33 cellular contexts compared by ENCODE assay signal in genomic region chr14:29990993-29991392, GRCh38.
DNase-seq lines count a peak whose midpoint lies in the region; ATAC-seq, FAIRE-seq and TF ChIP-seq lines count a peak whose summit lies in the region.
"Had no signal": no experiment of that assay in that cellular context is flagged by ENCODE, and none has a peak within 500 bp of the region (broad histone marks: within the 10 kb centered on the region; RNA-seq: fewer than 3 reads in every experiment).

No MANE protein-coding gene starts in this region.

- no peak overlapping the region for H3K4ac ChIP-seq in IMR-90 (ENCODE audit: low read depth, low read length)

- ATAC-seq in HepG2 = no peak
- ATAC-seq in right lobe of liver = no peak
- no peak for ATAC-seq in A549
- ATAC-seq in IMR-90 (ENCODE audit: low read depth) = no peak
- ATAC-seq in K562 = no peak
- ATAC-seq in GM21619 (IDR thresholded peaks at IDR 0.05; ENCODE audit: unreplicated experiment) = no peak
- ATAC-seq: CD8-positive, alpha-beta T cell had no signal

- POLR2A ChIA-PET in HepG2 (lab: Yijun Ruan, JAX) = no interaction called here
- POLR2A ChIA-PET in A549 (lab: Yijun Ruan, JAX) = no interaction called here
- POLR2A ChIA-PET in IMR-90 (lab: Charles Lee; ENCODE audit: unreplicated experiment) = no interaction called here
- POLR2A ChIA-PET in K562 (lab: Yijun Ruan, JAX) = no interaction called here

- H3K4me3 ChIP-seq in HepG2 (replicated peaks in 1 of 3; ENCODE audit: insufficient read depth in 1 of 3, low read depth in 2 of 3, low read length in 3 of 3) (no peak overlapping the region), right lobe of liver (no peak overlapping the region), A549 (no peak overlapping the region), IMR-90 (ENCODE audit: insufficient read depth, low read depth, low read length) (no peak overlapping the region), K562 (no peak overlapping the region)
- H3K4me3 ChIP-seq: BLaER1; BLaER1 treated with 17β-estradiol and CSF1 and Interleukin-3, amounts not matched to agents 10 nM and 100 nM had no signal

- H4K20me1 ChIP-seq in HepG2 (ENCODE audit: insufficient read depth, low read length) (no peaks in the 10 kb centered on the region), IMR-90 (ENCODE audit: insufficient read depth, low read length) (no peaks in the 10 kb centered on the region), K562 (replicated peaks; ENCODE audit: control insufficient read depth, insufficient read depth, low read length) (no peaks in the 10 kb centered on the region)
- H4K20me1 ChIP-seq: BLaER1; BLaER1 treated with 17β-estradiol and CSF1 and Interleukin-3, amounts not matched to agents 10 nM and 100 nM had no signal

- TF ChIP-seq EP300 in HepG2 (IDR thresholded peaks at IDR 0.05; ENCODE audit: low read depth in 2 of 2, low read length in 2 of 2) (no peak), HepG2 (CRISPR knock-in tag; IDR thresholded peaks at IDR 0.05; ENCODE audit: borderline replicate concordance) (no peak), A549 (IDR thresholded peaks at IDR 0.05) (no peak), K562 (IDR thresholded peaks at IDR 0.05; ENCODE audit: low read length) (no peak)

- H3K56ac ChIP-seq in IMR-90 (ENCODE audit: extremely low read depth, insufficient read depth, low read length) = no peak overlapping the region

- BruUV-seq in HepG2 (replicated peaks; lab: Mats Ljungman, UMichigan) (no TSS peak), IMR-90 (replicated peaks; lab: Mats Ljungman, UMichigan) (no TSS peak), K562 (replicated peaks; lab: Mats Ljungman, UMichigan) (no TSS peak)

- dilution Hi-C loops in IMR-90 (cut with HindIII; ENCODE audit: low sequenced_read_pairs, unreplicated experiment) = no loop called here

- H4K8ac ChIP-seq in IMR-90 (ENCODE audit: low read depth in 2 of 2, low read length in 2 of 2) = no peak overlapping the region

- no peak overlapping the region for H3K27ac ChIP-seq in HepG2 (ENCODE audit: extremely low read length, insufficient read depth, low read length)
- H3K27ac ChIP-seq in right lobe of liver = no peak overlapping the region
- no peak overlapping the region for H3K27ac ChIP-seq in A549
- H3K27ac ChIP-seq in IMR-90 (ENCODE audit: insufficient read depth, low read length) = no peak overlapping the region
- no peak overlapping the region for H3K27ac ChIP-seq in K562 (ENCODE audit: extremely low read depth, low read depth, low read length)
- H3K27ac ChIP-seq: 22Rv1; BLaER1; BLaER1 treated with 17β-estradiol and CSF1 and Interleukin-3, amounts not matched to agents 10 nM and 100 nM; C4-2B had no signal

- TF ChIP-seq CTCF in HepG2 (CRISPR knock-in tag; IDR thresholded peaks at IDR 0.05) (no peak), right lobe of liver (IDR thresholded peaks at IDR 0.05) (no peak), A549 (IDR thresholded peaks at IDR 0.05) (no peak), IMR-90 (conservative IDR thresholded peaks at IDR 0.05; ENCODE audit: low read depth, low read length) (no peak), K562 (IDR thresholded peaks at IDR 0.05 in 2 of 3, conservative IDR thresholded peaks at IDR 0.05 in 1 of 3; ENCODE audit: insufficient read depth in 2 of 3, low read depth in 1 of 3, low read length in 3 of 3) (no peak)

- no peaks in the 10 kb centered on the region for H3K4me1 ChIP-seq in HepG2 (ENCODE audit: insufficient read depth, low read length)
- no peaks in the 10 kb centered on the region for H3K4me1 ChIP-seq in right lobe of liver
- H3K4me1 ChIP-seq in A549 = no peaks in the 10 kb centered on the region
- no peaks in the 10 kb centered on the region for H3K4me1 ChIP-seq in IMR-90 (ENCODE audit: control insufficient read depth, insufficient read depth, low read length)
- H3K4me1 ChIP-seq in K562 (replicated peaks in 1 of 2; ENCODE audit: control insufficient read depth in 2 of 2, insufficient read depth in 2 of 2, low read length in 2 of 2) = no peaks in the 10 kb centered on the region
- H3K4me1 ChIP-seq: BE2C; BLaER1; BLaER1 treated with 17β-estradiol and CSF1 and Interleukin-3, amounts not matched to agents 10 nM and 100 nM; Caco-2 had no signal

- H2BK15ac ChIP-seq in IMR-90 (ENCODE audit: low read depth, low read length) = no peak overlapping the region

- no peak overlapping the region for H2AK9ac ChIP-seq in IMR-90 (replicated peaks; ENCODE audit: low read depth, low read length, poor library complexity)

- H3K79me2 ChIP-seq in HepG2 (ENCODE audit: insufficient read depth, low read length) (no peaks in the 10 kb centered on the region), K562 (ENCODE audit: control insufficient read depth, insufficient read depth, low read length) (no peaks in the 10 kb centered on the region)

- no peak overlapping the region for H3K9ac ChIP-seq in HepG2 (ENCODE audit: insufficient read depth, low read depth, low read length)
- no peak overlapping the region for H3K9ac ChIP-seq in IMR-90 (ENCODE audit: low read depth, low read length)
- H3K9ac ChIP-seq in K562 (ENCODE audit: insufficient read depth in 1 of 2, low read depth in 2 of 2, low read length in 2 of 2) = no peak overlapping the region
- H3K9ac ChIP-seq: BLaER1; BLaER1 treated with 17β-estradiol and CSF1 and Interleukin-3, amounts not matched to agents 10 nM and 100 nM had no signal

- no peak overlapping the region for H2BK120ac ChIP-seq in IMR-90 (ENCODE audit: low read depth, low read length)

- CTCF ChIA-PET in HepG2 (lab: Yijun Ruan, JAX; ENCODE audit: low intra/inter-chr PET ratio, low total read pairs) (no interaction called here), A549 (lab: Yijun Ruan, JAX) (interaction anchor here (0.6 kb wide), 1 partner anchor 21 kb away, joined by 4 read pairs; no protein-coding TSS in a partner anchor), IMR-90 (lab: Yijun Ruan, JAX) (no interaction called here), K562 (lab: Yijun Ruan, JAX; ENCODE audit: low intra/inter-chr PET ratio) (no interaction called here)

- H3K79me1 ChIP-seq in IMR-90 (ENCODE audit: low read depth in 1 of 2, low read length in 2 of 2) = no peaks in the 10 kb centered on the region

- H3K36me3 ChIP-seq in HepG2 (replicated peaks in 1 of 2; ENCODE audit: control insufficient read depth in 1 of 2, insufficient read depth in 2 of 2, low read length in 2 of 2) (no peaks in the 10 kb centered on the region), right lobe of liver (no peaks in the 10 kb centered on the region), IMR-90 (ENCODE audit: control insufficient read depth, insufficient read depth, low read length) (no peaks in the 10 kb centered on the region), K562 (ENCODE audit: control insufficient read depth, insufficient read depth, low read length) (no peaks in the 10 kb centered on the region)
- H3K36me3 ChIP-seq: BE2C; BLaER1; BLaER1 treated with 17β-estradiol and CSF1 and Interleukin-3, amounts not matched to agents 10 nM and 100 nM had no signal

- H3K27me3 ChIP-seq in HepG2 (ENCODE audit: control insufficient read depth in 1 of 2, insufficient read depth in 2 of 2, low read length in 2 of 2) = no peaks in the 10 kb centered on the region
- H3K27me3 ChIP-seq in right lobe of liver = no peaks in the 10 kb centered on the region
- H3K27me3 ChIP-seq in IMR-90 (ENCODE audit: control insufficient read depth, insufficient read depth, low read length) = no peaks in the 10 kb centered on the region
- H3K27me3 ChIP-seq in K562 (ENCODE audit: control insufficient read depth in 2 of 2, insufficient read depth in 2 of 2, low read length in 2 of 2) = no peaks in the 10 kb centered on the region
- H3K27me3 ChIP-seq: BE2C; BLaER1; BLaER1 treated with 17β-estradiol and CSF1 and Interleukin-3, amounts not matched to agents 10 nM and 100 nM had no signal

- TF ChIP-seq RAD21 in HepG2 (CRISPR knock-in tag; IDR thresholded peaks at IDR 0.05) = no peak
- TF ChIP-seq RAD21 in A549 (conservative IDR thresholded peaks at IDR 0.05 in 1 of 2, IDR thresholded peaks at IDR 0.05 in 1 of 2) = no peak
- TF ChIP-seq RAD21 in IMR-90 (IDR thresholded peaks at IDR 0.05; ENCODE audit: low read length) = no peak
- TF ChIP-seq RAD21 in K562 (CRISPR knock-in tag; conservative IDR thresholded peaks at IDR 0.05 in 1 of 2, IDR thresholded peaks at IDR 0.05 in 1 of 2) = no peak

- no peak overlapping the region for H2AK5ac ChIP-seq in IMR-90 (ENCODE audit: low read depth, low read length)

- no peak for DNase-seq in HepG2 (ENCODE audit: low spot score)
- DNase-seq in right lobe of liver = no peak
- no peak for DNase-seq in A549 (ENCODE audit: low read depth in 1 of 2, low spot score in 1 of 2)
- DNase-seq in IMR-90 = no peak
- DNase-seq in K562 (ENCODE audit: extremely low read depth in 1 of 4, low spot score in 3 of 4) = no peak
- no peak for DNase-seq in OCI-M1 (lab: John Stamatoyannopoulos, UW)
- no peak for DNase-seq in dedifferentiated amniotic fluid mesenchymal stem cell (ENCODE audit: extremely low spot score)
- DNase-seq: 8988T; ACHN; AML-193; BE2C; C1 segment of cervical spinal cord; Caco-2; Calu3; CD4-positive, alpha-beta memory T cell; CD4-positive, alpha-beta T cell; CD4-positive, CD25-positive, alpha-beta regulatory T cell; CD8-positive, alpha-beta memory T cell; CD8-positive, alpha-beta T cell; COR-L47; DMS 273 treated with DMSO at 0.1 percent for 48 hours; DMS153; DMS53; DMS79; DMS79 treated with DMSO at 0.1 percent for 48 hours; DND-41; EL had no signal

- TF ChIP-seq POLR2A in HepG2 (IDR thresholded peaks at IDR 0.05; ENCODE audit: insufficient read depth in 1 of 2, low read depth in 2 of 2, low read length in 2 of 2) = no peak
- TF ChIP-seq POLR2A in right lobe of liver (IDR thresholded peaks at IDR 0.05) = no peak
- no peak for TF ChIP-seq POLR2A in A549 (IDR thresholded peaks at IDR 0.05; ENCODE audit: low read length)
- TF ChIP-seq POLR2A in IMR-90 (IDR thresholded peaks at IDR 0.05; ENCODE audit: low read depth, low read length) = no peak
- no peak for TF ChIP-seq POLR2A in K562 (conservative IDR thresholded peaks at IDR 0.05)

- H2BK20ac ChIP-seq in IMR-90 (ENCODE audit: low read depth, low read length) = no peak overlapping the region

- H3K4me2 ChIP-seq in HepG2 (ENCODE audit: low read depth, low read length) = no peak overlapping the region
- no peak overlapping the region for H3K4me2 ChIP-seq in A549
- H3K4me2 ChIP-seq in IMR-90 (ENCODE audit: low read depth, low read length) = no peak overlapping the region
- no peak overlapping the region for H3K4me2 ChIP-seq in K562 (ENCODE audit: insufficient read depth, low read length)
- H3K4me2 ChIP-seq: BLaER1; BLaER1 treated with 17β-estradiol and CSF1 and Interleukin-3, amounts not matched to agents 10 nM and 100 nM had no signal

- H4K5ac ChIP-seq in IMR-90 (ENCODE audit: low read depth, low read length) = no peak overlapping the region

- intact Hi-C loops in HepG2 (cut with micrococcal nuclease; ENCODE audit: unreplicated experiment) = no loop called here
- intact Hi-C loops in right lobe of liver (cut with DNase I) = no loop called here
- intact Hi-C loops in IMR-90 (cut with micrococcal nuclease) = no loop called here
- intact Hi-C loops in K562 (cut with micrococcal nuclease) = no loop called here

- no peak overlapping the region for H3K23ac ChIP-seq in IMR-90 (ENCODE audit: low read depth, low read length)

- 50% methylated on average over 2 of the region's 2 CpGs for WGBS in HepG2 (ENCODE audit: low lambda C conversion rate)
- WGBS in right lobe of liver (ENCODE audit: insufficient coverage, low coverage, low lambda C conversion rate, missing lambda C conversion rate) = 90% methylated on average over 2 of the region's 2 CpGs
- WGBS in A549 (ENCODE audit: missing lambda C conversion rate) = 48% methylated on average over 2 of the region's 2 CpGs
- WGBS in IMR-90 (ENCODE audit: extremely low coverage in 2 of 2, insufficient read length in 1 of 2), 2 experiments = no CpG with 5 or more reads among the region's 2 CpGs
- WGBS in K562 (ENCODE audit: insufficient coverage, low coverage, missing lambda C conversion rate) = 8% methylated on average over 2 of the region's 2 CpGs

- no peak overlapping the region for H2BK5ac ChIP-seq in IMR-90 (ENCODE audit: low read depth, low read length, poor library complexity, severe bottlenecking)

- no peak overlapping the region for H3K18ac ChIP-seq in IMR-90 (ENCODE audit: low read depth, low read length)

- in situ Hi-C loops in HepG2 (cut with HindIII; ENCODE audit: extremely low pct_ligation_motif_present, low pct_unique_long_range_greater_than_20kb) = no loop called here
- in situ Hi-C loops in IMR-90 (cut with MboI; ENCODE audit: low sequenced_read_pairs) = no loop called here
- in situ Hi-C loops in K562 (cut with MboI) = no loop called here

- H2AFZ ChIP-seq in HepG2 (ENCODE audit: low read length) = no peak overlapping the region
- no peak overlapping the region for H2AFZ ChIP-seq in IMR-90 (replicated peaks; ENCODE audit: low read length, poor library complexity)
- no peak overlapping the region for H2AFZ ChIP-seq in K562 (ENCODE audit: low read depth, low read length)

- no peaks in the 10 kb centered on the region for H3K9me1 ChIP-seq in IMR-90 (ENCODE audit: insufficient read depth, low read length)
- no peaks in the 10 kb centered on the region for H3K9me1 ChIP-seq in K562 (ENCODE audit: control insufficient read depth, insufficient read depth, low read length)

- H4K91ac ChIP-seq in IMR-90 (ENCODE audit: insufficient read depth, low read depth, low read length) = no peak overlapping the region

- no peak overlapping the region for H3K14ac ChIP-seq in IMR-90 (replicated peaks; ENCODE audit: low read depth, low read length)

- FAIRE-seq in HepG2 (lab: Jason Lieb, UNC) (no peak), A549 (lab: Jason Lieb, UNC) (no peak), K562 (lab: Jason Lieb, UNC) (no peak)
- FAIRE-seq: D721Med had no signal

- H3K9me3 ChIP-seq in HepG2 (ENCODE audit: low read length) (peaks cover 69% of the 10 kb centered on the region), right lobe of liver (no peaks in the 10 kb centered on the region), A549 (no peaks in the 10 kb centered on the region), IMR-90 (ENCODE audit: control insufficient read depth, insufficient read depth, low read length) (no peaks in the 10 kb centered on the region), K562 (replicated peaks; ENCODE audit: control insufficient read depth, insufficient read depth, low read depth, low read length) (no peaks in the 10 kb centered on the region)
- H3K9me3 ChIP-seq: BE2C; BLaER1; BLaER1 treated with 17β-estradiol and CSF1 and Interleukin-3, amounts not matched to agents 10 nM and 100 nM; Caco-2 had no signal

Comparison
In these comparisons a context has a peak if more than half of its experiments do, and no peak if none do; other contexts are left out.
1. Of the 241 proteins assayed by ChIP-seq in both HepG2 and K562: peak only in HepG2: MAFK; only in K562: none; in both: MAFF; in neither: 239.